Comparison of ENCODE assay signal across 1 cellular context in the genomic region with DNA sequence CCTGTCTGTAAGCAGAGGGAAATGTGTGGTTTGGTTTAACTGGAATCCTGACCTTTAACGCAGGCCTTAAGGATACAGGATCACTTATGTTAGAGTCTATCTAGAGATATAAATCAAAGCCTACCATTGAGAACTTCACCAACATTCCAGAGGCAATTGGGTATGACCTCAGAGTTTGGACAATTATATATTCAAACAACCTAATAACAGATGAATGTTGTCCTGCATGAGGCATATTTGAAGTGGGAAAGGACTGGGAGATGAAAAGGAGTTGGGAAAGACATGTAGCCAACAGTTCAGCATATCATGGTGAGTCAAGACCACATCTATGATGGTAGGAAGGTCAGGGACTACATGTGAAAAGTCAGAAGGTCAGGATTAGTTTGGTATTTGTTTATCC.
TF ChIP-seq lines count a peak whose summit lies in the region.

No MANE protein-coding gene starts in this region.

TF ChIP-seq in GM23338, 12 proteins besides CTCF, POLR2A, EP300 and RAD21:
- TF ChIP-seq ZNF114 (CRISPR knock-in tag; IDR thresholded peaks at IDR 0.05) (no peak), NANOG (IDR thresholded peaks at IDR 0.05; ENCODE audit: borderline replicate concordance) (no peak), CREB1 (CRISPR knock-in tag; IDR thresholded peaks at IDR 0.05; ENCODE audit: low read depth) (no peak), STAT1 (IDR thresholded peaks at IDR 0.05; ENCODE audit: unreplicated experiment) (no peak), EZH2 (IDR thresholded peaks at IDR 0.05; ENCODE audit: low read depth, unreplicated experiment) (no peak), ETS1 (IDR thresholded peaks at IDR 0.05) (no peak), ZNF331 (CRISPR knock-in tag; IDR thresholded peaks at IDR 0.05; ENCODE audit: low read depth) (no peak), EZH2phosphoT487 (IDR thresholded peaks at IDR 0.05; ENCODE audit: unreplicated experiment) (no peak), POLR2AphosphoS5 (IDR thresholded peaks at IDR 0.05; ENCODE audit: low read depth) (no peak), ZNF462 (CRISPR knock-in tag; IDR thresholded peaks at IDR 0.05) (no peak), JUNB (IDR thresholded peaks at IDR 0.05; ENCODE audit: unreplicated experiment) (no peak), REST (IDR thresholded peaks at IDR 0.05; ENCODE audit: unreplicated experiment) (no peak)
TF ChIP-seq in GM23338: peak in this region for 0.
